ENCODE assay signal across 1 cellular context in genomic region chr2:109069430-109070194, GRCh38.
A peak's percentile ranks its signal among the peaks of the same experiment; 100 is the strongest.
TF ChIP-seq lines count a peak whose summit lies in the region.

No MANE protein-coding gene starts in this region.

TF ChIP-seq in HepG2, 621 proteins besides CTCF, POLR2A, EP300 and RAD21 (continued from another document and continues in another):
- TF ChIP-seq ZNF484 (CRISPR knock-in tag; IDR thresholded peaks at IDR 0.05; ENCODE audit: borderline replicate concordance, low read depth) = no peak
- TF ChIP-seq, protein P1, sequence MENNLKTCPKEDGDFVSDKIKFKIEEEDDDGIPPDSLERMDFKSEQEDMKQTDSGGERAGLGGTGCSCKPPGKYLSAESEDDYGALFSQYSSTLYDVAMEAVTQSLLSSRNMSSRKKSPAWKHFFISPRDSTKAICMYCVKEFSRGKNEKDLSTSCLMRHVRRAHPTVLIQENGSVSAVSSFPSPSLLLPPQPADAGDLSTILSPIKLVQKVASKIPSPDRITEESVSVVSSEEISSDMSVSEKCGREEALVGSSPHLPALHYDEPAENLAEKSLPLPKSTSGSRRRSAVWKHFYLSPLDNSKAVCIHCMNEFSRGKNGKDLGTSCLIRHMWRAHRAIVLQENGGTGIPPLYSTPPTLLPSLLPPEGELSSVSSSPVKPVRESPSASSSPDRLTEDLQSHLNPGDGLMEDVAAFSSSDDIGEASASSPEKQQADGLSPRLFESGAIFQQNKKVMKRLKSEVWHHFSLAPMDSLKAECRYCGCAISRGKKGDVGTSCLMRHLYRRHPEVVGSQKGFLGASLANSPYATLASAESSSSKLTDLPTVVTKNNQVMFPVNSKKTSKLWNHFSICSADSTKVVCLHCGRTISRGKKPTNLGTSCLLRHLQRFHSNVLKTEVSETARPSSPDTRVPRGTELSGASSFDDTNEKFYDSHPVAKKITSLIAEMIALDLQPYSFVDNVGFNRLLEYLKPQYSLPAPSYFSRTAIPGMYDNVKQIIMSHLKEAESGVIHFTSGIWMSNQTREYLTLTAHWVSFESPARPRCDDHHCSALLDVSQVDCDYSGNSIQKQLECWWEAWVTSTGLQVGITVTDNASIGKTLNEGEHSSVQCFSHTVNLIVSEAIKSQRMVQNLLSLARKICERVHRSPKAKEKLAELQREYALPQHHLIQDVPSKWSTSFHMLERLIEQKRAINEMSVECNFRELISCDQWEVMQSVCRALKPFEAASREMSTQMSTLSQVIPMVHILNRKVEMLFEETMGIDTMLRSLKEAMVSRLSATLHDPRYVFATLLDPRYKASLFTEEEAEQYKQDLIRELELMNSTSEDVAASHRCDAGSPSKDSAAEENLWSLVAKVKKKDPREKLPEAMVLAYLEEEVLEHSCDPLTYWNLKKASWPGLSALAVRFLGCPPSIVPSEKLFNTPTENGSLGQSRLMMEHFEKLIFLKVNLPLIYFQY (CRISPR knock-in tag; IDR thresholded peaks at IDR 0.05; ENCODE audit: borderline replicate concordance) = no peak
- TF ChIP-seq ZNF773 (CRISPR knock-in tag; IDR thresholded peaks at IDR 0.05; ENCODE audit: borderline replicate concordance) = no peak
- no peak for TF ChIP-seq ZFYVE20 (CRISPR knock-in tag; IDR thresholded peaks at IDR 0.05; ENCODE audit: borderline replicate concordance, low read depth)
- no peak for TF ChIP-seq RXRB (CRISPR knock-in tag; IDR thresholded peaks at IDR 0.05; ENCODE audit: borderline replicate concordance)
- TF ChIP-seq RFXANK (CRISPR knock-in tag; IDR thresholded peaks at IDR 0.05) = no peak
- TF ChIP-seq, protein P2, sequence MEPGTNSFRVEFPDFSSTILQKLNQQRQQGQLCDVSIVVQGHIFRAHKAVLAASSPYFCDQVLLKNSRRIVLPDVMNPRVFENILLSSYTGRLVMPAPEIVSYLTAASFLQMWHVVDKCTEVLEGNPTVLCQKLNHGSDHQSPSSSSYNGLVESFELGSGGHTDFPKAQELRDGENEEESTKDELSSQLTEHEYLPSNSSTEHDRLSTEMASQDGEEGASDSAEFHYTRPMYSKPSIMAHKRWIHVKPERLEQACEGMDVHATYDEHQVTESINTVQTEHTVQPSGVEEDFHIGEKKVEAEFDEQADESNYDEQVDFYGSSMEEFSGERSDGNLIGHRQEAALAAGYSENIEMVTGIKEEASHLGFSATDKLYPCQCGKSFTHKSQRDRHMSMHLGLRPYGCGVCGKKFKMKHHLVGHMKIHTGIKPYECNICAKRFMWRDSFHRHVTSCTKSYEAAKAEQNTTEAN (CRISPR knock-in tag; conservative IDR thresholded peaks at IDR 0.05) = no peak
- no peak for TF ChIP-seq RELA (CRISPR knock-in tag; IDR thresholded peaks at IDR 0.05)
- TF ChIP-seq, protein P3, sequence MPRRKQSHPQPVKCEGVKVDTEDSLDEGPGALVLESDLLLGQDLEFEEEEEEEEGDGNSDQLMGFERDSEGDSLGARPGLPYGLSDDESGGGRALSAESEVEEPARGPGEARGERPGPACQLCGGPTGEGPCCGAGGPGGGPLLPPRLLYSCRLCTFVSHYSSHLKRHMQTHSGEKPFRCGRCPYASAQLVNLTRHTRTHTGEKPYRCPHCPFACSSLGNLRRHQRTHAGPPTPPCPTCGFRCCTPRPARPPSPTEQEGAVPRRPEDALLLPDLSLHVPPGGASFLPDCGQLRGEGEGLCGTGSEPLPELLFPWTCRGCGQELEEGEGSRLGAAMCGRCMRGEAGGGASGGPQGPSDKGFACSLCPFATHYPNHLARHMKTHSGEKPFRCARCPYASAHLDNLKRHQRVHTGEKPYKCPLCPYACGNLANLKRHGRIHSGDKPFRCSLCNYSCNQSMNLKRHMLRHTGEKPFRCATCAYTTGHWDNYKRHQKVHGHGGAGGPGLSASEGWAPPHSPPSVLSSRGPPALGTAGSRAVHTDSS (CRISPR knock-in tag; conservative IDR thresholded peaks at IDR 0.05) = no peak
- 0 out of 2 replicates have a peak, but pooled peaks have one; percentile 16 for TF ChIP-seq ZNF747 (CRISPR knock-in tag; IDR thresholded peaks at IDR 0.05; ENCODE audit: borderline replicate concordance)
- no peak for TF ChIP-seq ARHGAP35 (CRISPR knock-in tag; IDR thresholded peaks at IDR 0.05; ENCODE audit: borderline replicate concordance)
- no peak for TF ChIP-seq SMYD3 (CRISPR knock-in tag; IDR thresholded peaks at IDR 0.05)
- TF ChIP-seq NFATC3 (CRISPR knock-in tag; IDR thresholded peaks at IDR 0.05) = no peak
- TF ChIP-seq RNF219 (CRISPR knock-in tag; IDR thresholded peaks at IDR 0.05) = no peak
- no peak for TF ChIP-seq ZNF792 (CRISPR knock-in tag; IDR thresholded peaks at IDR 0.05)
- no peak for TF ChIP-seq KAT2B (IDR thresholded peaks at IDR 0.05; ENCODE audit: borderline replicate concordance, low read depth, low read length)
- TF ChIP-seq ZNF629 (CRISPR knock-in tag; conservative IDR thresholded peaks at IDR 0.05) = no peak
- peak; percentile 34; the same call in 1 of the 2 replicates for TF ChIP-seq SOX5 (CRISPR knock-in tag; IDR thresholded peaks at IDR 0.05; ENCODE audit: borderline replicate concordance)
- TF ChIP-seq ZNF17 (CRISPR knock-in tag; IDR thresholded peaks at IDR 0.05) = no peak
- TF ChIP-seq IRF9 (CRISPR knock-in tag; IDR thresholded peaks at IDR 0.05; ENCODE audit: borderline replicate concordance) = no peak
- no peak for TF ChIP-seq HMG20B (CRISPR knock-in tag; conservative IDR thresholded peaks at IDR 0.05)
- TF ChIP-seq ETS1 (CRISPR knock-in tag; IDR thresholded peaks at IDR 0.05) = no peak
- TF ChIP-seq, protein P4, sequence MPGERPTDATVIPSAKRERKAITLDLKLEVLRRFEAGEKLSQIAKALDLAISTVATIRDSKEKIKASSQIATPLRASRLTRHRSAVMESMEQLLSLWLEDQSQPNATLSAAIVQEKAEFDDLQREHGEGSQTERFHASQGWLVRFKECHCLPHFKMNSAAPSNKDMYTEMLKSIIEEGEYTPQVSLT (CRISPR knock-in tag; IDR thresholded peaks at IDR 0.05; ENCODE audit: borderline replicate concordance, low read depth) = no peak
- no peak for TF ChIP-seq CENPX (CRISPR knock-in tag; IDR thresholded peaks at IDR 0.05)
- TF ChIP-seq, protein P5, sequence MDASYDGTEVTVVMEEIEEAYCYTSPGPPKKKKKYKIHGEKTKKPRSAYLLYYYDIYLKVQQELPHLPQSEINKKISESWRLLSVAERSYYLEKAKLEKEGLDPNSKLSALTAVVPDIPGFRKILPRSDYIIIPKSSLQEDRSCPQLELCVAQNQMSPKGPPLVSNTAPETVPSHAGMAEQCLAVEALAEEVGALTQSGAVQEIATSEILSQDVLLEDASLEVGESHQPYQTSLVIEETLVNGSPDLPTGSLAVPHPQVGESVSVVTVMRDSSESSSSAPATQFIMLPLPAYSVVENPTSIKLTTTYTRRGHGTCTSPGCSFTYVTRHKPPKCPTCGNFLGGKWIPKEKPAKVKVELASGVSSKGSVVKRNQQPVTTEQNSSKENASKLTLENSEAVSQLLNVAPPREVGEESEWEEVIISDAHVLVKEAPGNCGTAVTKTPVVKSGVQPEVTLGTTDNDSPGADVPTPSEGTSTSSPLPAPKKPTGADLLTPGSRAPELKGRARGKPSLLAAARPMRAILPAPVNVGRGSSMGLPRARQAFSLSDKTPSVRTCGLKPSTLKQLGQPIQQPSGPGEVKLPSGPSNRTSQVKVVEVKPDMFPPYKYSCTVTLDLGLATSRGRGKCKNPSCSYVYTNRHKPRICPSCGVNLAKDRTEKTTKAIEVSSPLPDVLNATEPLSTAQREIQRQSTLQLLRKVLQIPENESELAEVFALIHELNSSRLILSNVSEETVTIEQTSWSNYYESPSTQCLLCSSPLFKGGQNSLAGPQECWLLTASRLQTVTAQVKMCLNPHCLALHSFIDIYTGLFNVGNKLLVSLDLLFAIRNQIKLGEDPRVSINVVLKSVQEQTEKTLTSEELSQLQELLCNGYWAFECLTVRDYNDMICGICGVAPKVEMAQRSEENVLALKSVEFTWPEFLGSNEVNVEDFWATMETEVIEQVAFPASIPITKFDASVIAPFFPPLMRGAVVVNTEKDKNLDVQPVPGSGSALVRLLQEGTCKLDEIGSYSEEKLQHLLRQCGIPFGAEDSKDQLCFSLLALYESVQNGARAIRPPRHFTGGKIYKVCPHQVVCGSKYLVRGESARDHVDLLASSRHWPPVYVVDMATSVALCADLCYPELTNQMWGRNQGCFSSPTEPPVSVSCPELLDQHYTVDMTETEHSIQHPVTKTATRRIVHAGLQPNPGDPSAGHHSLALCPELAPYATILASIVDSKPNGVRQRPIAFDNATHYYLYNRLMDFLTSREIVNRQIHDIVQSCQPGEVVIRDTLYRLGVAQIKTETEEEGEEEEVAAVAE (CRISPR knock-in tag; IDR thresholded peaks at IDR 0.05; ENCODE audit: borderline replicate concordance) = no peak
- TF ChIP-seq SRF (IDR thresholded peaks at IDR 0.05; ENCODE audit: low read depth, low read length) = no peak
- TF ChIP-seq GATAD2A (CRISPR knock-in tag; IDR thresholded peaks at IDR 0.05) = peak; percentile 39; the same call in 1 of the 2 replicates
- TF ChIP-seq SOX13 (IDR thresholded peaks at IDR 0.05) = no peak
- TF ChIP-seq SOX13 (CRISPR knock-in tag; conservative IDR thresholded peaks at IDR 0.05 in 1 of 2, IDR thresholded peaks at IDR 0.05 in 1 of 2) = peak in 1 of 2 experiments; percentile 62; a peak in 1 of 4 replicates
- TF ChIP-seq ZNF543 (CRISPR knock-in tag; IDR thresholded peaks at IDR 0.05) = no peak
- no peak for TF ChIP-seq FOXP1 (IDR thresholded peaks at IDR 0.05)
- TF ChIP-seq FOXP1 (CRISPR knock-in tag; IDR thresholded peaks at IDR 0.05) = no peak
- no peak for TF ChIP-seq MTA3 (CRISPR knock-in tag; IDR thresholded peaks at IDR 0.05)
- no peak for TF ChIP-seq GLI4 (CRISPR knock-in tag; IDR thresholded peaks at IDR 0.05; ENCODE audit: borderline replicate concordance)
- TF ChIP-seq, protein P6, sequence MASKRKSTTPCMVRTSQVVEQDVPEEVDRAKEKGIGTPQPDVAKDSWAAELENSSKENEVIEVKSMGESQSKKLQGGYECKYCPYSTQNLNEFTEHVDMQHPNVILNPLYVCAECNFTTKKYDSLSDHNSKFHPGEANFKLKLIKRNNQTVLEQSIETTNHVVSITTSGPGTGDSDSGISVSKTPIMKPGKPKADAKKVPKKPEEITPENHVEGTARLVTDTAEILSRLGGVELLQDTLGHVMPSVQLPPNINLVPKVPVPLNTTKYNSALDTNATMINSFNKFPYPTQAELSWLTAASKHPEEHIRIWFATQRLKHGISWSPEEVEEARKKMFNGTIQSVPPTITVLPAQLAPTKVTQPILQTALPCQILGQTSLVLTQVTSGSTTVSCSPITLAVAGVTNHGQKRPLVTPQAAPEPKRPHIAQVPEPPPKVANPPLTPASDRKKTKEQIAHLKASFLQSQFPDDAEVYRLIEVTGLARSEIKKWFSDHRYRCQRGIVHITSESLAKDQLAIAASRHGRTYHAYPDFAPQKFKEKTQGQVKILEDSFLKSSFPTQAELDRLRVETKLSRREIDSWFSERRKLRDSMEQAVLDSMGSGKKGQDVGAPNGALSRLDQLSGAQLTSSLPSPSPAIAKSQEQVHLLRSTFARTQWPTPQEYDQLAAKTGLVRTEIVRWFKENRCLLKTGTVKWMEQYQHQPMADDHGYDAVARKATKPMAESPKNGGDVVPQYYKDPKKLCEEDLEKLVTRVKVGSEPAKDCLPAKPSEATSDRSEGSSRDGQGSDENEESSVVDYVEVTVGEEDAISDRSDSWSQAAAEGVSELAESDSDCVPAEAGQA (IDR thresholded peaks at IDR 0.05; ENCODE audit: low read depth) = no peak
- TF ChIP-seq, protein P6 (CRISPR knock-in tag; IDR thresholded peaks at IDR 0.05; ENCODE audit: borderline replicate concordance) = no peak
- no peak for TF ChIP-seq ZNF75D (CRISPR knock-in tag; IDR thresholded peaks at IDR 0.05; ENCODE audit: borderline replicate concordance)
- no peak for TF ChIP-seq ZNF776 (CRISPR knock-in tag; IDR thresholded peaks at IDR 0.05)
